In the genomic region with DNA sequence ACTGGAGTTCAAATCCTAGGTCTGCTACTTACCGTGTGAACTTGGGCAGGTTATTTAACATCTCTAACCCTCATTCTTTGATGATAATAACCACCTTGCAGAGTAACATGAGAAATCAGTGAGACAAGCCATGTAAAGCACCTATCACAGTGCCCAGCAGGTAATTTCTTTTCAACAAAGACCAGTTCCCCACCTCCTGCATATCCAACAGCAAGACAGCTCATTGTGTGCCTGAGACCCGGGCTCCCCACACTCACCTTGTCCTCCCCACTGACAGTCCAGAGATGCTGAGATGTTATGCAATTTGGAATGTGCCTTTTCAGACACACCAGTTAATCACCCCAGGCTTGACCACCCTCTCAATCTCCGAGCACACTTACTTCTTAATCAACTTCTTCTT, we compare ENCODE assay signal across 20 cellular contexts.
"Had no signal": no experiment of that assay in that cellular context is flagged by ENCODE, and none has a peak within 500 bp of the region (broad histone marks: within the 10 kb centered on the region; RNA-seq: fewer than 3 reads in every experiment).

No MANE protein-coding gene starts in this region.

- ATAC-seq: foreskin keratinocyte; gastroesophageal sphincter; heart left ventricle; left cardiac atrium; left lung; left ventricle myocardium superior; lower lobe of right lung; mucosa of descending colon; naive thymus-derived CD8-positive, alpha-beta T cell had no signal

- H3K27me3 ChIP-seq: esophagus muscularis mucosa, foreskin keratinocyte, gastroesophageal sphincter, heart left ventricle, hepatocyte, left lung had no signal

- H3K36me3 Mint-ChIP-seq: mesothelial cell of epicardium; naive B cell; naive thymus-derived CD8-positive, alpha-beta T cell had no signal

- H3K27ac Mint-ChIP-seq: mesothelial cell of epicardium; naive B cell; naive thymus-derived CD8-positive, alpha-beta T cell had no signal

- H3K4me1 Mint-ChIP-seq: naive B cell; naive thymus-derived CD8-positive, alpha-beta T cell had no signal

- H3K4me3 ChIP-seq: coronary artery, dorsolateral prefrontal cortex, esophagus muscularis mucosa, gastroesophageal sphincter, heart left ventricle, hepatocyte, left lung, lower lobe of right lung, mucosa of descending colon had no signal

- H3K36me3 ChIP-seq: esophagus muscularis mucosa, gastroesophageal sphincter, heart left ventricle, left lung, lower lobe of right lung had no signal

- H3K4me3 Mint-ChIP-seq: mesothelial cell of epicardium; naive B cell; naive thymus-derived CD8-positive, alpha-beta T cell had no signal

- H3K9me3 Mint-ChIP-seq: mesothelial cell of epicardium had no signal

- DNase-seq: dermis blood vessel endothelial cell; dorsolateral prefrontal cortex; effector CD4-positive, alpha-beta T cell; effector memory CD4-positive, alpha-beta T cell; foreskin keratinocyte; heart left ventricle; hypothalamus; left cardiac atrium; left lung; left ventricle myocardium superior; lower lobe of right lung; mesenchymal stem cell; mucosa of descending colon; naive B cell; naive thymus-derived CD8-positive, alpha-beta T cell had no signal
